ENCODE assay signal across 11 cellular contexts in the genomic region with DNA sequence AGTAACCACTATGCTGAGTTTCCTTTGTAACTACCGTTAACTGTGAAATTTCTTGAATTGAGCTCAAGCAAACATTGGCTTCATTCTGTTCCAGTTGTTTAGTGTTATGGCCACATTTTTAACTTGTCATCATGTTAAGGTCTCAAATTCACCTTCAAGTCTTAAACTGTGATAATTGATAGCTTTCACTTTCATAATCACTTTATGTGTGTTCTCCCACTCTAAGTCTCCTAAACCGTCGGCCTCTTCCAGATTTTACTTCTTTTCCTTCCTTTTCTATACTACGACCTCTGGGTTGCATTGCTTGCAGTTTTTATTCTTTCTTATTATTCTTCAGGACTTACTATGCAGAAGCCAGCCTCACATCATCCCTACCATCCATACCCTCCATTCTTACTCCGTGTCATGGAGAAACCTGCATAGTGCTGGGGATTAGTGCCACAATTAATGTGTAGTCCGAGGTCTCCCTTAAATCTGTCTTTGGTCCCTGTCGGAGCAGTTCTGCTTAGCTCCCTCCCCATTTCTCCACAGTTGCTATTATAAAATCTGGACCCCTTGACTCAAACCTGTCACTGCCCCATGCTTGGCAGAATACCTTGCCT. TPM values are rescaled to one million over a fixed set of nuclear protein-coding genes. Genes with fewer than 3 reads are reported as not detected.
DNase-seq lines count a peak whose midpoint lies in the region; ATAC-seq and TF ChIP-seq lines count a peak whose summit lies in the region.
"Had no signal": no experiment of that assay in that cellular context is flagged by ENCODE, and none has a peak within 500 bp of the region (broad histone marks: within the 10 kb centered on the region; RNA-seq: fewer than 3 reads in every experiment).

No MANE protein-coding gene starts in this region.

- ATAC-seq in heart left ventricle (no peak), HG02678 (IDR thresholded peaks at IDR 0.05; ENCODE audit: unreplicated experiment) (no peak), HG03354 (IDR thresholded peaks at IDR 0.05; ENCODE audit: poor library complexity, severe bottlenecking, unreplicated experiment) (no peak)
- ATAC-seq in activated naive CD8-positive, alpha-beta T cell treated with anti-CD3 and anti-CD28 coated beads, Interleukin-2, amount 10 ng/mL, durations not matched to agents 7 days and 5 days (ENCODE audit: low read depth), result no peak

- WGBS in heart left ventricle, 4 donors, result 30 to 47% (median 36%) methylated on average over 7 of the region's 7 CpGs
- 60 to 72% methylated on average over 7 of the region's 7 CpGs for WGBS in transverse colon (ENCODE audit: low coverage in 1 of 2), 2 donors

- intact Hi-C loops in heart left ventricle (cut with DNase I), result loop anchor here in 7 of 10 donors (5.0 to 10.0 kb wide), 4 partner anchors 36 to 69 kb away; no protein-coding TSS in a partner anchor
- intact Hi-C loops in cardiac septum (cut with DNase I), result loop anchor here (5.0 kb wide), 1 partner anchor 36 kb away; no protein-coding TSS in a partner anchor
- intact Hi-C loops in transverse colon (cut with DNase I; ENCODE audit: low total_unique reads), result no loop called here

- peak overlapping the region; percentile 49 for H3K4me3 Mint-ChIP-seq in activated naive CD8-positive, alpha-beta T cell treated with anti-CD3 and anti-CD28 coated beads, Interleukin-2, amount 10 ng/mL, durations not matched to agents 7 days and 5 days

- H3K4me1 ChIP-seq in heart left ventricle, result peaks cover 10 to 88% (median 77%) of the 10 kb centered on the region in 12 donors
- peaks cover 13 to 64% of the 10 kb centered on the region in 2 donors for H3K4me1 ChIP-seq in muscle layer of duodenum (ENCODE audit: control insufficient read depth in 1 of 2, insufficient read depth in 2 of 2, low read length in 2 of 2)
- peaks cover 21 to 71% (median 39%) of the 10 kb centered on the region in 4 donors for H3K4me1 ChIP-seq in transverse colon

- TF ChIP-seq POLR2A in heart left ventricle (IDR thresholded peaks at IDR 0.05) (no peak), transverse colon (IDR thresholded peaks at IDR 0.05) (no peak)

- DNase-seq in heart left ventricle (no peak), cardiac septum (ENCODE audit: low spot score) (no peak), transverse colon (no peak), Kasumi-1 (lab: John Stamatoyannopoulos, UW) (no peak)
- no peak for DNase-seq in activated naive CD8-positive, alpha-beta T cell treated with anti-CD3 and anti-CD28 coated beads, Interleukin-2, amount 10 ng/mL, durations not matched to agents 7 days and 5 days
- DNase-seq: NCI-H146; stimulated activated CD4-positive, alpha-beta T cell treated with anti-CD3 and anti-CD28 coated beads, Interleukin-4, amount 100 ng/mL, for 1 hour; T1000 had no signal

- H3K36me3 Mint-ChIP-seq in activated naive CD8-positive, alpha-beta T cell treated with anti-CD3 and anti-CD28 coated beads, Interleukin-2, amount 10 ng/mL, durations not matched to agents 7 days and 5 days, result no peaks in the 10 kb centered on the region

- H3K27me3 Mint-ChIP-seq in activated naive CD8-positive, alpha-beta T cell treated with anti-CD3 and anti-CD28 coated beads, Interleukin-2, amount 10 ng/mL, durations not matched to agents 7 days and 5 days, result no peaks in the 10 kb centered on the region

- H3K36me3 ChIP-seq in heart left ventricle, result no peaks in the 10 kb centered on the region
- H3K36me3 ChIP-seq in muscle layer of duodenum (ENCODE audit: control insufficient read depth in 1 of 2, insufficient read depth in 2 of 2, low read length in 2 of 2), result peaks cover 0 to under 1% of the 10 kb centered on the region in 2 donors
- H3K36me3 ChIP-seq in transverse colon, result no peaks in the 10 kb centered on the region

- POLR2A ChIA-PET in activated naive CD8-positive, alpha-beta T cell treated with anti-CD3 and anti-CD28 coated beads, Interleukin-2, amount 10 ng/mL, durations not matched to agents 7 days and 5 days (lab: Charles Lee), result no interaction called here

- H3K9me3 ChIP-seq in heart left ventricle (no peaks in the 10 kb centered on the region), muscle layer of duodenum (ENCODE audit: control insufficient read depth in 1 of 2, low read length in 2 of 2) (no peaks in the 10 kb centered on the region), transverse colon (no peaks in the 10 kb centered on the region)

- peaks cover 27% of the 10 kb centered on the region for H3K4me1 Mint-ChIP-seq in activated naive CD8-positive, alpha-beta T cell treated with anti-CD3 and anti-CD28 coated beads, Interleukin-2, amount 10 ng/mL, durations not matched to agents 7 days and 5 days

- no peak for TF ChIP-seq CTCF in heart left ventricle (IDR thresholded peaks at IDR 0.05)
- no peak for TF ChIP-seq CTCF in transverse colon (IDR thresholded peaks at IDR 0.05)

- H3K4me3 ChIP-seq in heart left ventricle (peak overlapping the region in 4 of 12 donors; percentile 5 to 32 (median 20)), muscle layer of duodenum (ENCODE audit: low read depth in 1 of 2, low read length in 2 of 2) (peak overlapping the region in 1 of 2 donors; percentile 5), transverse colon (no peak overlapping the region)

- H3K27ac Mint-ChIP-seq in activated naive CD8-positive, alpha-beta T cell treated with anti-CD3 and anti-CD28 coated beads, Interleukin-2, amount 10 ng/mL, durations not matched to agents 7 days and 5 days, result no peak overlapping the region

- TF ChIP-seq EP300 in transverse colon (IDR thresholded peaks at IDR 0.05; ENCODE audit: low read depth), result no peak

- H3K9me3 Mint-ChIP-seq in activated naive CD8-positive, alpha-beta T cell treated with anti-CD3 and anti-CD28 coated beads, Interleukin-2, amount 10 ng/mL, durations not matched to agents 7 days and 5 days, result no peaks in the 10 kb centered on the region

- in situ Hi-C loops in transverse colon (cut with MboI; ENCODE audit: low pct_ligation_motif_present in 1 of 4, low pct_unique_long_range_greater_than_20kb in 1 of 4, low sequenced_read_pairs in 3 of 4), result loop anchor here in 3 of 4 donors (25.0 kb wide), 1 partner anchor 121 kb away; no protein-coding TSS in a partner anchor

- H3K27ac ChIP-seq in heart left ventricle (peak overlapping the region in 9 of 12 donors; percentile 3 to 65 (median 30)), muscle layer of duodenum (ENCODE audit: low read length) (peak overlapping the region; percentile 1), transverse colon (peak overlapping the region in 3 of 4 donors; percentile 9 to 59 (median 27))

- no peaks in the 10 kb centered on the region for H3K27me3 ChIP-seq in heart left ventricle
- no peaks in the 10 kb centered on the region for H3K27me3 ChIP-seq in muscle layer of duodenum (ENCODE audit: low read depth, low read length)
- H3K27me3 ChIP-seq in transverse colon, result no peaks in the 10 kb centered on the region

RNA-seq across cellular contexts. Expression of gene KIF1B, which starts 5.9 kb away (rescaled TPM):
- total RNA-seq in heart left ventricle, result 100 to 1,000 TPM in 2 of 9 donors, 10 to 100 TPM in 7; 65.5 to 137 (median 82.0) TPM
- 10 to 100 TPM; 25.0 to 65.9 TPM for polyA plus RNA-seq in heart left ventricle
- total RNA-seq in cardiac septum, result 93.6 TPM
- 10 to 100 TPM; 13.4 to 13.9 TPM for total RNA-seq in activated naive CD8-positive, alpha-beta T cell treated with anti-CD3 and anti-CD28 coated beads, Interleukin-2, amount 10 ng/mL, durations not matched to agents 7 days and 5 days
- total RNA-seq in transverse colon, result 10 to 100 TPM; 50.9 to 87.9 (median 71.4) TPM
